In the genomic region with DNA sequence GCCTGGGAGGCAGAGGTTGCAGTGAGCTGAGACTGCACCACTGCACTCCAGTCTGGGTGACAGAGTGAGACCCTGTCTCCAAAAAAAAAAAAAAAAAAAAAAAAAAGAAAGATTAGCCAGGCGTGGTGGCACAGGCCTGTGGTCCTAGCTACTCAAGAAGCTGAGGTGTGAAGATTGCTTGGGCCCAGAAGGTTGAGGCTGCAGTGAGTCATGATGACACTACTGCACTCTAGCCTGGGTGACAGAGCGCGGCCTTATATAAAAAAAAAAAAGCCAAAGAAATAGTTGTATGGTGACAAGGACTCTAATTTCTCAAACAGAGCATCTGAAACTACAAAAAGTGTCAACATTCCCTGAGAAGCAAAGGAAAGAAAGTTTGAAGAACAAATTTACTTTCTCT, we compare ENCODE assay signal across 13 cellular contexts. TPM values are rescaled to one million over a fixed set of nuclear protein-coding genes. Genes with fewer than 3 reads are reported as not detected.
DNase-seq lines count a peak whose midpoint lies in the region; ATAC-seq, FAIRE-seq and TF ChIP-seq lines count a peak whose summit lies in the region.
"Had no signal": no experiment of that assay in that cellular context is flagged by ENCODE, and none has a peak within 500 bp of the region (broad histone marks: within the 10 kb centered on the region; RNA-seq: fewer than 3 reads in every experiment).

No MANE protein-coding gene starts in this region.

- no peaks in the 10 kb centered on the region for H3K36me3 ChIP-seq in K562 (ENCODE audit: control insufficient read depth, insufficient read depth, low read length)
- H3K36me3 ChIP-seq: thoracic aorta had no signal

- CTCF ChIA-PET in K562 (lab: Yijun Ruan, JAX; ENCODE audit: low intra/inter-chr PET ratio) = no interaction called here

- H3K9me3 Mint-ChIP-seq in activated T-cell treated with anti-CD3 and anti-CD28 coated beads, Interleukin-2, amount 50 U/mL, for 4 hours = no peaks in the 10 kb centered on the region
- H3K9me3 Mint-ChIP-seq: nephron had no signal

- peaks cover 5 to 21% of the 10 kb centered on the region in 2 experiments; a peak in 4 of 5 replicates for H3K4me1 ChIP-seq in K562 (replicated peaks in 1 of 2; ENCODE audit: control insufficient read depth in 2 of 2, insufficient read depth in 2 of 2, low read length in 2 of 2)

- no peaks in the 10 kb centered on the region for H3K9me1 ChIP-seq in K562 (ENCODE audit: control insufficient read depth, insufficient read depth, low read length)

- no peak overlapping the region for H3K27ac ChIP-seq in K562 (ENCODE audit: extremely low read depth, low read depth, low read length)
- H3K27ac ChIP-seq: thoracic aorta had no signal

- H4K20me1 ChIP-seq in K562 (replicated peaks; ENCODE audit: control insufficient read depth, insufficient read depth, low read length) = no peaks in the 10 kb centered on the region

- peak overlapping the region; percentile 71 for H3K4me3 Mint-ChIP-seq in activated T-cell treated with anti-CD3 and anti-CD28 coated beads, Interleukin-2, amount 50 U/mL, for 4 hours

- in situ Hi-C loops in K562 (cut with MboI) = no loop called here

- no peaks in the 10 kb centered on the region for H3K27me3 Mint-ChIP-seq in activated T-cell treated with anti-CD3 and anti-CD28 coated beads, Interleukin-2, amount 50 U/mL, for 4 hours (ENCODE audit: low read depth)

- no peaks in the 10 kb centered on the region for H3K9me3 ChIP-seq in K562 (replicated peaks; ENCODE audit: control insufficient read depth, insufficient read depth, low read depth, low read length)
- H3K9me3 ChIP-seq: thoracic aorta had no signal

- H2AFZ ChIP-seq in K562 (ENCODE audit: low read depth, low read length) = no peak overlapping the region

- POLR2A ChIA-PET in K562 (lab: Yijun Ruan, JAX) = no interaction called here

- intact Hi-C loops in K562 (cut with micrococcal nuclease) = no loop called here
- intact Hi-C loops in left ventricle myocardium superior (cut with micrococcal nuclease) = no loop called here

- no peak overlapping the region for H3K9ac ChIP-seq in K562 (ENCODE audit: insufficient read depth in 1 of 2, low read depth in 2 of 2, low read length in 2 of 2)

- no peak for DNase-seq in activated T-cell treated with anti-CD3 and anti-CD28 coated beads, Interleukin-2, amount 50 U/mL, for 4 hours
- no peak for DNase-seq in activated T-cell treated with anti-CD3 and anti-CD28 coated beads, Interleukin-2, amount 50 U/mL, for 48 hours
- DNase-seq in RKO (ENCODE audit: low spot score) (peak; percentile 76), K562 (ENCODE audit: extremely low read depth in 1 of 4, low spot score in 3 of 4) (no peak), left ventricle myocardium superior (no peak), cortex of kidney (lab: John Stamatoyannopoulos, UW) (no peak)
- peak; percentile 33 for DNase-seq in stimulated activated CD8-positive, alpha-beta memory T cell treated with anti-CD3 and anti-CD28 coated beads, Interleukin-4, amount 100 ng/mL, for 24 hours (ENCODE audit: low read depth)
- DNase-seq: effector CD4-positive, alpha-beta T cell; Karpas-422; NCI-H510A treated with DMSO at 0.1 percent for 48 hours had no signal

- no TSS peak for BruUV-seq in K562 (replicated peaks; lab: Mats Ljungman, UMichigan)

- no peak overlapping the region for H3K4me3 ChIP-seq in K562
- H3K4me3 ChIP-seq: thoracic aorta had no signal

- 52% methylated on average over 2 of the region's 3 CpGs for WGBS in K562 (ENCODE audit: insufficient coverage, low coverage, missing lambda C conversion rate)

- peak; percentile 28 to 36 for ATAC-seq in activated T-cell treated with anti-CD3 and anti-CD28 coated beads, Interleukin-2, amount 50 U/mL, for 4 hours
- ATAC-seq in K562 = no peak
- no peak for ATAC-seq in GM21390 (IDR thresholded peaks at IDR 0.05; ENCODE audit: unreplicated experiment)
- no peak for ATAC-seq in left ventricle myocardium superior

- no peak for FAIRE-seq in K562 (lab: Jason Lieb, UNC)

- no peaks in the 10 kb centered on the region for H3K27me3 ChIP-seq in K562 (ENCODE audit: control insufficient read depth in 2 of 2, insufficient read depth in 2 of 2, low read length in 2 of 2)

- H3K4me1 Mint-ChIP-seq in activated T-cell treated with anti-CD3 and anti-CD28 coated beads, Interleukin-2, amount 50 U/mL, for 4 hours (ENCODE audit: low read depth) = peaks cover 59% of the 10 kb centered on the region

- H3K4me2 ChIP-seq in K562 (ENCODE audit: insufficient read depth, low read length) = no peak overlapping the region

- TF ChIP-seq RAD21 in K562 (CRISPR knock-in tag; conservative IDR thresholded peaks at IDR 0.05 in 1 of 2, IDR thresholded peaks at IDR 0.05 in 1 of 2) = no peak

- no peaks in the 10 kb centered on the region for H3K79me2 ChIP-seq in K562 (ENCODE audit: control insufficient read depth, insufficient read depth, low read length)

- H3K36me3 Mint-ChIP-seq in activated T-cell treated with anti-CD3 and anti-CD28 coated beads, Interleukin-2, amount 50 U/mL, for 4 hours (ENCODE audit: insufficient read depth) = peaks cover 7% of the 10 kb centered on the region

- TF ChIP-seq POLR2A in K562 (conservative IDR thresholded peaks at IDR 0.05) = no peak

- no peak for TF ChIP-seq CTCF in K562 (IDR thresholded peaks at IDR 0.05 in 2 of 3, conservative IDR thresholded peaks at IDR 0.05 in 1 of 3; ENCODE audit: insufficient read depth in 2 of 3, low read depth in 1 of 3, low read length in 3 of 3)

- no peak for TF ChIP-seq EP300 in K562 (IDR thresholded peaks at IDR 0.05; ENCODE audit: low read length)

RNA-seq across cellular contexts. Expression of gene PBX4, which starts 3.4 kb away (rescaled TPM):
- 10 to 100 TPM in 1 of 3 donors, 1 to 10 TPM in 2; 8.9 to 12.1 (median 9.2) TPM for total RNA-seq in activated T-cell treated with anti-CD3 and anti-CD28 coated beads, Interleukin-2, amount 50 U/mL, for 4 hours
- 4.4 and 8.4 TPM in 2 replicates for total RNA-seq in K562 (2011; cell fraction: chromatin; rRNA removed; ENCODE audit: low replicate concordance)
- total RNA-seq in K562 (2011; cell fraction: nucleolus; rRNA removed) = 4.8 and 5.3 TPM in 2 replicates
- 3.2 and 4.2 TPM in 2 replicates for total RNA-seq in K562 (2011; cell fraction: nucleoplasm; rRNA removed)
- total RNA-seq in K562 (2014; rRNA removed) (1.2 and 2.2 TPM in 2 replicates), K562 (2014; rRNA removed; fragmentation: Illumina TruSeq; extraction: Trizol) (0.73 and 0.86 TPM in 2 replicates), K562 (2015; rRNA removed; fragmentation: Illumina TruSeq; extraction: Trizol) (2.0 and 2.1 TPM in 2 replicates), K562 (2021) (2.0 and 2.1 TPM in 2 replicates), left ventricle myocardium superior (0.42 TPM)
- polyA plus RNA-seq in K562 (2011; rRNA removed) (2.7 and 3.1 TPM in 2 replicates), K562 (2014; fragmentation: Illumina TruSeq; extraction: Trizol) (0.92 and 2.5 TPM in 2 replicates), K562 (2014; fragmentation: Nextera tagmentation; extraction: Ambion mirVana) (under 1 TPM in 1 of 2 experiments, not detected in 1; 0.11 TPM), K562 (2014; rRNA removed) (3.8 and 5.9 TPM in 2 replicates)
- 2.3 and 3.1 TPM in 2 replicates for polyA plus RNA-seq in K562 (2011; cell fraction: cytosol; rRNA removed)
- 5.2 and 12.2 TPM in 2 replicates for polyA plus RNA-seq in K562 (2011; cell fraction: nucleus; rRNA removed)
- 2.0 and 4.6 TPM in 2 replicates for polyA plus RNA-seq in K562 (2012)
- polyA minus RNA-seq in K562 (2011; rRNA and poly(A)+ RNA removed) = 0.98 and 1.0 TPM in 2 replicates
- polyA minus RNA-seq in K562 (2011; cell fraction: cytosol; rRNA and poly(A)+ RNA removed) = 1.8 TPM in 1 of 2 replicates, not detected in the other
- 3.2 and 3.4 TPM in 2 replicates for polyA minus RNA-seq in K562 (2011; cell fraction: nucleus; rRNA and poly(A)+ RNA removed)
- total RNA-seq: thoracic aorta had no signal

RNA-seq across cellular contexts. Expression of gene LPAR2, which starts 12.9 kb away (rescaled TPM):
- total RNA-seq in activated T-cell treated with anti-CD3 and anti-CD28 coated beads, Interleukin-2, amount 50 U/mL, for 4 hours = 10 to 100 TPM in 2 of 3 donors, 1 to 10 TPM in 1; 9.4 to 15.1 (median 14.7) TPM
- 44.7 and 88.0 TPM in 2 replicates for total RNA-seq in K562 (2011; cell fraction: chromatin; rRNA removed; ENCODE audit: low replicate concordance)
- total RNA-seq in K562 (2011; cell fraction: nucleolus; rRNA removed) = 27.1 and 27.2 TPM in 2 replicates
- total RNA-seq in K562 (2011; cell fraction: nucleoplasm; rRNA removed) = 34.0 and 49.1 TPM in 2 replicates
- total RNA-seq in K562 (2014; rRNA removed) (2.3 and 3.3 TPM in 2 replicates), K562 (2014; rRNA removed; fragmentation: Illumina TruSeq; extraction: Trizol) (1.8 and 1.9 TPM in 2 replicates), K562 (2015; rRNA removed; fragmentation: Illumina TruSeq; extraction: Trizol) (4.0 and 4.4 TPM in 2 replicates), K562 (2021) (7.0 and 10.3 TPM in 2 replicates), left ventricle myocardium superior (1.6 TPM)
- polyA plus RNA-seq in K562 (2011; rRNA removed) (4.4 and 9.4 TPM in 2 replicates), K562 (2014; fragmentation: Illumina TruSeq; extraction: Trizol) (6.5 and 7.8 TPM in 2 replicates), K562 (2014; fragmentation: Nextera tagmentation; extraction: Ambion mirVana) (under 1 TPM; 0.63 TPM), K562 (2014; rRNA removed) (8.1 and 13.8 TPM in 2 replicates)
- 7.7 and 7.9 TPM in 2 replicates for polyA plus RNA-seq in K562 (2011; cell fraction: cytosol; rRNA removed)
- polyA plus RNA-seq in K562 (2011; cell fraction: nucleus; rRNA removed) = 76.8 and 108 TPM in 2 replicates
- polyA plus RNA-seq in K562 (2012) = 9.5 and 18.9 TPM in 2 replicates
- 2.7 and 3.6 TPM in 2 replicates for polyA minus RNA-seq in K562 (2011; rRNA and poly(A)+ RNA removed)
- polyA minus RNA-seq in K562 (2011; cell fraction: cytosol; rRNA and poly(A)+ RNA removed) = 1.6 and 2.5 TPM in 2 replicates
- polyA minus RNA-seq in K562 (2011; cell fraction: nucleus; rRNA and poly(A)+ RNA removed) = 6.6 and 7.2 TPM in 2 replicates

RNA-seq across cellular contexts. Expression of gene GMIP, which starts 28.4 kb away (rescaled TPM):
- total RNA-seq in activated T-cell treated with anti-CD3 and anti-CD28 coated beads, Interleukin-2, amount 50 U/mL, for 4 hours = 10 to 100 TPM; 38.7 to 43.4 (median 42.1) TPM
- total RNA-seq in K562 (2011; cell fraction: chromatin; rRNA removed; ENCODE audit: low replicate concordance) = 36.6 and 78.6 TPM in 2 replicates
- 26.7 and 27.8 TPM in 2 replicates for total RNA-seq in K562 (2011; cell fraction: nucleolus; rRNA removed)
- total RNA-seq in K562 (2011; cell fraction: nucleoplasm; rRNA removed) = 17.3 and 24.6 TPM in 2 replicates
- 9.9 and 12.6 TPM in 2 replicates for total RNA-seq in K562 (2014; rRNA removed)
- total RNA-seq in K562 (2014; rRNA removed; fragmentation: Illumina TruSeq; extraction: Trizol) = 2.2 and 3.9 TPM in 2 replicates
- total RNA-seq in K562 (2015; rRNA removed; fragmentation: Illumina TruSeq; extraction: Trizol) = 3.2 and 3.3 TPM in 2 replicates
- 13.5 and 15.8 TPM in 2 replicates for total RNA-seq in K562 (2021)
- polyA plus RNA-seq in K562 (2011; rRNA removed) = 2.9 and 5.1 TPM in 2 replicates
- 2.3 and 3.5 TPM in 2 replicates for polyA plus RNA-seq in K562 (2011; cell fraction: cytosol; rRNA removed)
- polyA plus RNA-seq in K562 (2011; cell fraction: nucleus; rRNA removed) = 27.3 and 36.6 TPM in 2 replicates
- 8.7 and 16.6 TPM in 2 replicates for polyA plus RNA-seq in K562 (2012)
- polyA plus RNA-seq in K562 (2014; fragmentation: Illumina TruSeq; extraction: Trizol) = 5.4 and 6.3 TPM in 2 replicates
- polyA plus RNA-seq in K562 (2014; fragmentation: Nextera tagmentation; extraction: Ambion mirVana) = under 1 TPM; 0.14 to 0.38 TPM
- polyA plus RNA-seq in K562 (2014; rRNA removed) = 6.8 and 12.5 TPM in 2 replicates
- polyA minus RNA-seq in K562 (2011; rRNA and poly(A)+ RNA removed) = 5.1 and 5.4 TPM in 2 replicates
- 3.7 and 6.4 TPM in 2 replicates for polyA minus RNA-seq in K562 (2011; cell fraction: cytosol; rRNA and poly(A)+ RNA removed)
- 6.6 and 8.1 TPM in 2 replicates for polyA minus RNA-seq in K562 (2011; cell fraction: nucleus; rRNA and poly(A)+ RNA removed)
- 4.2 TPM for total RNA-seq in left ventricle myocardium superior

RNA-seq across cellular contexts. Expression of gene ATP13A1, which starts 48.4 kb away (rescaled TPM):
- total RNA-seq in activated T-cell treated with anti-CD3 and anti-CD28 coated beads, Interleukin-2, amount 50 U/mL, for 4 hours = 100 to 1,000 TPM; 101 to 108 (median 102) TPM
- 206 and 610 TPM in 2 replicates for total RNA-seq in K562 (2011; cell fraction: chromatin; rRNA removed; ENCODE audit: low replicate concordance)
- total RNA-seq in K562 (2011; cell fraction: nucleolus; rRNA removed) = 371 and 377 TPM in 2 replicates
- 207 and 218 TPM in 2 replicates for total RNA-seq in K562 (2011; cell fraction: nucleoplasm; rRNA removed)
- total RNA-seq in K562 (2014; rRNA removed) = 32.5 and 41.6 TPM in 2 replicates
- total RNA-seq in K562 (2014; rRNA removed; fragmentation: Illumina TruSeq; extraction: Trizol) = 20.1 and 21.6 TPM in 2 replicates
- total RNA-seq in K562 (2015; rRNA removed; fragmentation: Illumina TruSeq; extraction: Trizol) = 19.6 and 21.8 TPM in 2 replicates
- 68.0 and 83.8 TPM in 2 replicates for total RNA-seq in K562 (2021)
- polyA plus RNA-seq in K562 (2011; rRNA removed) = 23.1 and 45.6 TPM in 2 replicates
- 27.8 and 39.0 TPM in 2 replicates for polyA plus RNA-seq in K562 (2011; cell fraction: cytosol; rRNA removed)
- polyA plus RNA-seq in K562 (2011; cell fraction: nucleus; rRNA removed) = 418 and 536 TPM in 2 replicates
- 43.7 and 80.1 TPM in 2 replicates for polyA plus RNA-seq in K562 (2012)
- 27.9 and 46.9 TPM in 2 replicates for polyA plus RNA-seq in K562 (2014; fragmentation: Illumina TruSeq; extraction: Trizol)
- 1 to 10 TPM in 1 of 2 experiments, under 1 TPM in 1; 0.90 to 1.8 TPM for polyA plus RNA-seq in K562 (2014; fragmentation: Nextera tagmentation; extraction: Ambion mirVana)
- polyA plus RNA-seq in K562 (2014; rRNA removed) = 49.2 and 58.9 TPM in 2 replicates
- 35.7 and 39.3 TPM in 2 replicates for polyA minus RNA-seq in K562 (2011; rRNA and poly(A)+ RNA removed)
- 32.4 and 39.3 TPM in 2 replicates for polyA minus RNA-seq in K562 (2011; cell fraction: cytosol; rRNA and poly(A)+ RNA removed)
- 107 and 134 TPM in 2 replicates for polyA minus RNA-seq in K562 (2011; cell fraction: nucleus; rRNA and poly(A)+ RNA removed)
- 21.6 TPM for total RNA-seq in left ventricle myocardium superior

RNA-seq across cellular contexts. Expression of gene ZNF101, which starts 53.6 kb away (rescaled TPM):
- total RNA-seq in activated T-cell treated with anti-CD3 and anti-CD28 coated beads, Interleukin-2, amount 50 U/mL, for 4 hours = 10 to 100 TPM; 29.2 to 33.2 (median 29.4) TPM
- 25.4 and 44.7 TPM in 2 replicates for total RNA-seq in K562 (2011; cell fraction: chromatin; rRNA removed; ENCODE audit: low replicate concordance)
- 19.6 and 22.2 TPM in 2 replicates for total RNA-seq in K562 (2011; cell fraction: nucleolus; rRNA removed)
- 33.1 and 41.5 TPM in 2 replicates for total RNA-seq in K562 (2011; cell fraction: nucleoplasm; rRNA removed)
- total RNA-seq in K562 (2014; rRNA removed) (9.5 and 10.6 TPM in 2 replicates), K562 (2014; rRNA removed; fragmentation: Illumina TruSeq; extraction: Trizol) (19.3 and 19.8 TPM in 2 replicates), K562 (2015; rRNA removed; fragmentation: Illumina TruSeq; extraction: Trizol) (14.6 and 14.7 TPM in 2 replicates), K562 (2021) (13.1 and 17.5 TPM in 2 replicates), left ventricle myocardium superior (3.7 TPM)
- polyA plus RNA-seq in K562 (2011; rRNA removed) (14.9 and 20.3 TPM in 2 replicates), K562 (2014; fragmentation: Illumina TruSeq; extraction: Trizol) (10.6 and 11.1 TPM in 2 replicates), K562 (2014; fragmentation: Nextera tagmentation; extraction: Ambion mirVana) (10 to 100 TPM in 1 of 2 experiments, 1 to 10 TPM in 1; 9.6 to 11.8 TPM), K562 (2014; rRNA removed) (8.6 and 12.4 TPM in 2 replicates)
- 4.6 and 7.6 TPM in 2 replicates for polyA plus RNA-seq in K562 (2011; cell fraction: cytosol; rRNA removed)
- polyA plus RNA-seq in K562 (2011; cell fraction: nucleus; rRNA removed) = 6.4 and 7.7 TPM in 2 replicates
- 7.0 and 7.5 TPM in 2 replicates for polyA plus RNA-seq in K562 (2012)
- polyA minus RNA-seq in K562 (2011; rRNA and poly(A)+ RNA removed) = 28.3 and 34.7 TPM in 2 replicates
- 7.5 and 7.6 TPM in 2 replicates for polyA minus RNA-seq in K562 (2011; cell fraction: cytosol; rRNA and poly(A)+ RNA removed)
- 4.4 and 9.1 TPM in 2 replicates for polyA minus RNA-seq in K562 (2011; cell fraction: nucleus; rRNA and poly(A)+ RNA removed)

Comparison
In these comparisons a context has a peak if more than half of its experiments do, and no peak if none do; other contexts are left out.
1. ATAC-seq: peak in activated T-cell treated with anti-CD3 and anti-CD28 coated beads, Interleukin-2, amount 50 U/mL, for 4 hours (2 of 2); none in K562 (single experiment), GM21390 (single experiment) and left ventricle myocardium superior (single experiment).
2. DNase-seq: peak in RKO (single experiment) and stimulated activated CD8-positive, alpha-beta memory T cell treated with anti-CD3 and anti-CD28 coated beads, Interleukin-4, amount 100 ng/mL, for 24 hours (single experiment); none in activated T-cell treated with anti-CD3 and anti-CD28 coated beads, Interleukin-2, amount 50 U/mL, for 4 hours (single experiment), activated T-cell treated with anti-CD3 and anti-CD28 coated beads, Interleukin-2, amount 50 U/mL, for 48 hours (0 of 2), K562 (0 of 4), left ventricle myocardium superior (single experiment) and cortex of kidney (single experiment).